Comparison of ENCODE assay signal across 14 cellular contexts in the genomic region with DNA sequence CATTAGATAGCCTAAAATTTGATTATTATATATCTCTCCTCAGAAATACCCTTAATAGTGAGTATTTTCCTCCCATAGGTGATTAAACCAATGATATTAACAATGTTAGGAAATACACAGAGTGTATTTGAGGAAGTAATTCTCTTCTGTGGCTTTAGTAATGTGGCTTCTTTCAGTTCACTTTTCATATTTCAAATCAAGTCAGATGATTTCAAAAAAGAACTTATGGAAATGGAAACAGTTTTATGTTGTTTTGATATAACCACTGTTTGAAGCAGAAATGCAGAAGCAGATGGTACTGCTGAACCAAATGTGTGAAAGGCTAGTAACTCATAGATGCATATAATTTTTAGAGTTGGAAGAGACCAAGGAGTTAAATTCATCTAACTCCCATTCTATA. TPM values are rescaled to one million over a fixed set of nuclear protein-coding genes. Genes with fewer than 3 reads are reported as not detected.
DNase-seq lines count a peak whose midpoint lies in the region; ATAC-seq and TF ChIP-seq lines count a peak whose summit lies in the region.
"Had no signal": no experiment of that assay in that cellular context is flagged by ENCODE, and none has a peak within 500 bp of the region (broad histone marks: within the 10 kb centered on the region; RNA-seq: fewer than 3 reads in every experiment).

No MANE protein-coding gene starts in this region.

- POLR2A ChIA-PET in PC-3 (lab: Charles Lee; ENCODE audit: unreplicated experiment): no interaction called here

- H3K4me1 ChIP-seq in PC-3 (ENCODE audit: insufficient read depth, low read length): no peaks in the 10 kb centered on the region

- no peak overlapping the region for H3K9ac ChIP-seq in PC-3 (ENCODE audit: low read length)
- H3K9ac ChIP-seq: GM23248 had no signal

- H3K9me3 ChIP-seq in PC-3 (ENCODE audit: low read length): no peaks in the 10 kb centered on the region

- H4K20me1 ChIP-seq in PC-3 (ENCODE audit: low read length): no peaks in the 10 kb centered on the region

- no peaks in the 10 kb centered on the region for H3K9me2 ChIP-seq in PC-3 (replicated peaks; ENCODE audit: low read length)

- intact Hi-C loops in PC-3 (cut with micrococcal nuclease): no loop called here

- H3K36me3 ChIP-seq in PC-3 (ENCODE audit: low read depth, low read length): no peaks in the 10 kb centered on the region

- no peak overlapping the region for H3K4me3 ChIP-seq in PC-3 (ENCODE audit: low read length)
- H3K4me3 ChIP-seq: GM23248 had no signal

- no peaks in the 10 kb centered on the region for H3K79me2 ChIP-seq in PC-3 (ENCODE audit: low read length)

- TF ChIP-seq CTCF in PC-3 (conservative IDR thresholded peaks at IDR 0.05; ENCODE audit: low read depth, low read length): no peak

- DNase-seq in germinal center (ENCODE audit: low spot score) (peak; percentile 39), OCI-M2 (lab: John Stamatoyannopoulos, UW; ENCODE audit: unreplicated experiment) (no peak), SW 1271 (lab: John Stamatoyannopoulos, UW) (no peak), NCI-H128 (lab: John Stamatoyannopoulos, UW; ENCODE audit: unreplicated experiment) (no peak), PC-3 (no peak)
- DNase-seq: activated CD8-positive, alpha-beta memory T cell treated with anti-CD3 and anti-CD28 coated beads for 24 hours; cortex of kidney; GM23248; NCI-H1048; NCI-H526 treated with DMSO at 0.1 percent for 48 hours; T-helper 17 cell had no signal

- CTCF ChIA-PET in PC-3 (lab: Charles Lee): no interaction called here

- ATAC-seq in GM18517 (IDR thresholded peaks at IDR 0.05; ENCODE audit: unreplicated experiment) (peak; percentile 51), GM21786 (IDR thresholded peaks at IDR 0.05; ENCODE audit: unreplicated experiment) (peak; percentile 67), HG03558 (IDR thresholded peaks at IDR 0.05; ENCODE audit: extremely low read depth, unreplicated experiment) (peak; percentile 54), PC-3 (no peak)
- ATAC-seq: T-helper 17 cell had no signal

- no peaks in the 10 kb centered on the region for H3K27me3 ChIP-seq in PC-3 (ENCODE audit: low read length)

- H3F3A ChIP-seq in PC-3 (ENCODE audit: low read length, unreplicated experiment): no peaks in the 10 kb centered on the region

- no peak overlapping the region for H2AFZ ChIP-seq in PC-3 (ENCODE audit: low read length)
- H2AFZ ChIP-seq: GM23248 had no signal

- no TSS peak for BruUV-seq in PC-3 (replicated peaks; lab: Mats Ljungman, UMichigan)

- H3K27ac ChIP-seq in PC-3 (ENCODE audit: low read length): no peak overlapping the region
- H3K27ac ChIP-seq: GM23248 had no signal

- H3K4me2 ChIP-seq in PC-3 (ENCODE audit: low read length): no peak overlapping the region

RNA-seq across cellular contexts. Expression of a gene that starts 1.8 kb away (rescaled TPM):
- total RNA-seq in PC-3 (2014; rRNA removed): not detected in 2 replicates
- total RNA-seq: GM23248, T-helper 17 cell had no signal

RNA-seq across cellular contexts. Expression of a gene that starts 32.4 kb away (rescaled TPM):
- total RNA-seq in PC-3 (2014; rRNA removed): 35.9 and 36.8 TPM in 2 replicates
